ENCODE assay signal across 1 cellular context in the genomic region with DNA sequence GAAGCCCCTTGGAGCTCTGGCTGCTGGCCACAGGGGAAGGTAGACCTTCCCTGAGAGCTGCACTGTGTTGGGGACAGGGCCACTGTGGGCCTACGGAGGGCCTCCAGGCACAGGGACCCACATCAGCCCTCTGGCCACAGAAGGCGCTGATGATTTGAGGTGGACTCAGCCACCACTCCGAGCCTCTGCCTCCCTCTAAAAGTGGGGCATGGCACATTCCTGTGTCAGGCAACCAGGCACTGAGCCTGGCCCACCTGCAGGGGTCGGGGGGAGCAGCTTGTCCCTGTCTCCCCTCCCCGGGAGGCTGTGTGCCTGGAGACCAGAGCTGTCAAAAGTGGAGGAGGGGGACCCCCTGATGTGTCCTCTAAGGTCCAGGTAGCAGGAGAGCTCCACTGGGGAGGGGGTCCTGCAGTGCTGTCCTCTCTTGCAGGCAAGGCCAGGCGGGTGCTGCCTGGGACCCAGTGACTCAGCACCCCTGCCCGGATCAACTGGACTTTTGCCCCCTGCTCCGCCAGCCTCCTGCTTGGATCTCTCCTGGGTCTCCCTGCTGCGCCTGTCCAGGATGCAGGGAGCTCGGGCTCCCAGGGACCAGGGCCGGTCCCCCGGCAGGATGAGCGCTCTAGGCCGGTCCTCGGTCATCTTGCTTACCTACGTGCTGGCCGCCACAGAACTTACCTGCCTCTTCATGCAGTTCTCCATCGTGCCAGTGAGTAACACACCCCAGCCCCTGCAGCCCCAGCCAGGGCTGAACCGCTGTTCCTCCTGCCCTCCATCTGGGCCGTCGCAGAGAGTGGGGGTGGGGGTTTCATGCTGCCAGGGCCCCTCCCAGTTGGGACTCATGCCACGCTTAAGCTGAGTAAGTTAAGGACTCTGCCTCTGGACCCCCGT.
TF ChIP-seq lines count a peak whose summit lies in the region.

No MANE protein-coding gene starts in this region.

TF ChIP-seq in H1, 55 proteins besides CTCF, POLR2A, EP300 and RAD21:
- TF ChIP-seq SIRT6 (IDR thresholded peaks at IDR 0.05; ENCODE audit: low read length) = no peak
- no peak for TF ChIP-seq SAP30 (IDR thresholded peaks at IDR 0.05; ENCODE audit: insufficient read depth, insufficient replicate concordance, low read length)
- peak; percentile 28; the same call in 1 of the 2 replicates for TF ChIP-seq JUND (IDR thresholded peaks at IDR 0.05; ENCODE audit: low read length)
- TF ChIP-seq RBBP5 (IDR thresholded peaks at IDR 0.05; ENCODE audit: borderline replicate concordance, low read depth, low read length) = no peak
- TF ChIP-seq TAF1 (IDR thresholded peaks at IDR 0.05; ENCODE audit: low read depth, low read length) = no peak
- TF ChIP-seq POLR2AphosphoS5 (IDR thresholded peaks at IDR 0.05; ENCODE audit: low read depth, low read length) = no peak
- TF ChIP-seq CREB1 (IDR thresholded peaks at IDR 0.05) = no peak
- no peak for TF ChIP-seq NRF1 (IDR thresholded peaks at IDR 0.05; ENCODE audit: low read depth, low read length)
- no peak for TF ChIP-seq CBX8 (IDR thresholded peaks at IDR 0.05; ENCODE audit: borderline replicate concordance, low read depth, low read length)
